30 cellular contexts compared by ENCODE assay signal in the genomic region with DNA sequence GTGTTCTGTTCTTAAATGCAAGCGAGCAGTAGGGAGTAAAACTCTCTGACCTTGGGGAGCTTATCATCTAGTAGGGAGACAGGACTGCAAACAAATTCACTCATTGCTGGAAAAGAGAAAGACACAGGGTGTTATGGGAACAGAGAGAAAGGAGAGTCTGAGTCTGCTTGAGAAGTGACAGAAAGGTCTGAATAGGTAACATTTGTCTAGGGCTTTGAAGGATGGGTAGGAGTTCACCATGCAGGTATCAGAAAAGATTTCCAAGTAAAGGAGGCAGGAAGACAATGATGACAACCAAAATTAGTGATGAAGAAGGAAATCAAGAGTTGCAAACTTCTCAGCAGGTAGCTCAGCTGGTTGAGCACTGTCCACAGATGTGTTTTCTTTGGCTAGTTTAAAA.
"Had no signal": no experiment of that assay in that cellular context is flagged by ENCODE, and none has a peak within 500 bp of the region (broad histone marks: within the 10 kb centered on the region; RNA-seq: fewer than 3 reads in every experiment).

No MANE protein-coding gene starts in this region.

- H3K9me3 Mint-ChIP-seq: natural killer cell, nephron progenitor cell, neural progenitor cell had no signal

- H3K4me3 Mint-ChIP-seq: naive B cell; natural killer cell; nephron progenitor cell; neural progenitor cell; stimulated activated memory B cell treated with anti-CD40 and anti-IgM and Interleukin-4, amounts not matched to agents 10 μg/mL and 1 μg/mL and 100 μg/mL, for 72 hours; stimulated activated naive CD8-positive, alpha-beta T cell treated with anti-CD3 and anti-CD28 coated beads, Interleukin-15, amount 100 ng/mL, for 72 hours had no signal

- H3K27me3 Mint-ChIP-seq: stimulated activated memory B cell treated with anti-CD40 and anti-IgM and Interleukin-4, amounts not matched to agents 10 μg/mL and 1 μg/mL and 100 μg/mL, for 72 hours; stimulated activated naive CD8-positive, alpha-beta T cell treated with anti-CD3 and anti-CD28 coated beads, Interleukin-15, amount 100 ng/mL, for 72 hours had no signal

- H3K9ac ChIP-seq: neural progenitor cell had no signal

- H3K4me1 Mint-ChIP-seq: naive B cell; natural killer cell; nephron progenitor cell; stimulated activated memory B cell treated with anti-CD40 and anti-IgM and Interleukin-4, amounts not matched to agents 10 μg/mL and 1 μg/mL and 100 μg/mL, for 72 hours; stimulated activated naive CD8-positive, alpha-beta T cell treated with anti-CD3 and anti-CD28 coated beads, Interleukin-15, amount 100 ng/mL, for 72 hours had no signal

- H2AFZ ChIP-seq: neural progenitor cell had no signal

- H3K4me3 ChIP-seq: left lung, lower lobe of right lung, neural progenitor cell, pancreas, prostate gland, sigmoid colon, smooth muscle cell, testis, thyroid gland, transverse colon, upper lobe of left lung, vagina had no signal

- DNase-seq: hippocampal formation; kidney; left colon; left lung; lower lobe of right lung; mammary epithelial cell; mesenchymal stem cell; naive B cell; natural killer cell; nephron progenitor cell; pancreas; posterior cingulate gyrus; retina; right cardiac atrium; sigmoid colon; stimulated activated CD4-positive, alpha-beta T cell treated with anti-CD3 and anti-CD28 coated beads, Interleukin-1b, Interleukin-23, amount 100 ng/mL, for 48 hours; stimulated activated CD4-positive, alpha-beta T cell treated with anti-CD3 and anti-CD28 coated beads, Interleukin-2, amount 100 ng/mL, for 48 hours; stimulated activated CD4-positive, alpha-beta T cell treated with anti-CD3 and anti-CD28 coated beads, Interleukin-4, amount 100 ng/mL, for 4 hours; stimulated activated CD8-positive, alpha-beta memory T cell treated with anti-CD3 and anti-CD28 coated beads, Interleukin-4, amount 100 ng/mL, for 48 hours; stimulated activated naive CD4-positive, alpha-beta T cell treated with Interleukin-2 at 50 U/mL for 16 hours; stimulated activated naive CD8-positive, alpha-beta T cell treated with anti-CD3 and anti-CD28 coated beads, Interleukin-15, amount 100 ng/mL, for 72 hours; testis; thyroid gland; transverse colon; upper lobe of left lung had no signal

- H3K4me2 ChIP-seq: neural progenitor cell, smooth muscle cell had no signal

- H3K36me3 ChIP-seq: left lung, lower lobe of right lung, neural progenitor cell, pancreas, prostate gland, sigmoid colon, thyroid gland, transverse colon, upper lobe of left lung, vagina had no signal

- H3K27ac ChIP-seq: left lung, lower lobe of right lung, neural progenitor cell, pancreas, prostate gland, sigmoid colon, testis, thyroid gland, transverse colon, upper lobe of left lung, vagina had no signal

- H3K9me3 ChIP-seq: left lung, lower lobe of right lung, pancreas, prostate gland, sigmoid colon, testis, thyroid gland, transverse colon, upper lobe of left lung, vagina had no signal

- H3K27me3 ChIP-seq: neural progenitor cell, pancreas, sigmoid colon, testis, thyroid gland, transverse colon, upper lobe of left lung, vagina had no signal

- H3K4me1 ChIP-seq: left lung, lower lobe of right lung, pancreas, prostate gland, sigmoid colon, testis, thyroid gland, transverse colon, upper lobe of left lung, vagina had no signal

- H3K36me3 Mint-ChIP-seq: naive B cell; natural killer cell; neural progenitor cell; stimulated activated memory B cell treated with anti-CD40 and anti-IgM and Interleukin-4, amounts not matched to agents 10 μg/mL and 1 μg/mL and 100 μg/mL, for 72 hours had no signal

- H3K27ac Mint-ChIP-seq: naive B cell; natural killer cell; nephron progenitor cell; neural progenitor cell; stimulated activated memory B cell treated with anti-CD40 and anti-IgM and Interleukin-4, amounts not matched to agents 10 μg/mL and 1 μg/mL and 100 μg/mL, for 72 hours; stimulated activated naive CD8-positive, alpha-beta T cell treated with anti-CD3 and anti-CD28 coated beads, Interleukin-15, amount 100 ng/mL, for 72 hours had no signal
